9 cellular contexts compared by ENCODE assay signal in genomic region chr2:238969857-238970256, GRCh38.
"Had no signal": no experiment of that assay in that cellular context is flagged by ENCODE, and none has a peak within 500 bp of the region (broad histone marks: within the 10 kb centered on the region; RNA-seq: fewer than 3 reads in every experiment).

No MANE protein-coding gene starts in this region.

- H3K4me1 ChIP-seq: left lung, lower lobe of right lung, pancreas, prostate gland had no signal

- H3K36me3 ChIP-seq: left lung, lower lobe of right lung, neutrophil, pancreas, prostate gland, tibial nerve, vagina had no signal

- DNase-seq: occipital lobe had no signal

- H3K4me2 ChIP-seq: smooth muscle cell had no signal

- H3K9me3 ChIP-seq: left lung, lower lobe of right lung, neutrophil, pancreas, prostate gland, vagina had no signal

- H3K27ac ChIP-seq: left lung, lower lobe of right lung, neutrophil, pancreas, prostate gland, tibial nerve, vagina had no signal

- H3K27me3 ChIP-seq: pancreas, tibial nerve, vagina had no signal

- H3K4me3 ChIP-seq: left lung, lower lobe of right lung, pancreas, prostate gland, smooth muscle cell, tibial nerve, vagina had no signal
